9 cellular contexts compared by ENCODE assay signal in the genomic region with DNA sequence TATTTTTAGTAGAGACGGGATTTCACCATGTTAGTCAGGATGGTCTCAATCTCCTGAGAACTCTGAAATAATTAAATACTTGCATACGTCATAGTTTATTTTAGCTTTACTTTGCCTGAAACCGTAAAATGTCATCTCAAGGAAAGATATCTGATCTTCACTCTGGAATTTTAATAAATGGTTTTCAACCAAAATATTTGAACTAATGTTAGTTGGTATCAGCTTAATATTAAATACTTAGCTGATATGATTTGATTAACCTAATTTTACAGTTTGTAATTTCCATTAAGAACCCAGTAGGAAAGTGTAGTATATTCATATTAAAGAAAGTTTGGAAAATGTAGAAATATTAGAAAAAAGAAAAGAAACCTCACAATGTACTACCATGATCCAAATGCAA.
"Had no signal": no experiment of that assay in that cellular context is flagged by ENCODE, and none has a peak within 500 bp of the region (broad histone marks: within the 10 kb centered on the region; RNA-seq: fewer than 3 reads in every experiment).

No MANE protein-coding gene starts in this region.

- H3K27ac ChIP-seq: GM23248, HL-60 had no signal

- H3K9ac ChIP-seq: GM23248 had no signal

- H3K27ac Mint-ChIP-seq: HFFc6, IgD-negative memory B cell had no signal

- FAIRE-seq: HepG2 had no signal

- H3K4me3 Mint-ChIP-seq: HFFc6, IgD-negative memory B cell had no signal

- DNase-seq: GM23248, GOT3, H7, HFFc6 had no signal

- ATAC-seq: HCT116, HepG2 had no signal

- H3K4me1 ChIP-seq: HAP-1 had no signal

- H3K27me3 Mint-ChIP-seq: IgD-negative memory B cell had no signal

- H3K9me3 Mint-ChIP-seq: HFFc6, IgD-negative memory B cell had no signal

- H2AFZ ChIP-seq: GM23248 had no signal

- H3K9me3 ChIP-seq: HAP-1 had no signal

- H3K4me3 ChIP-seq: GM23248, HAP-1 had no signal
